Comparison of ENCODE assay signal across 11 cellular contexts in genomic region chr9:110115341-110115820, GRCh38.
DNase-seq lines count a peak whose midpoint lies in the region; ATAC-seq and TF ChIP-seq lines count a peak whose summit lies in the region.
"Had no signal": no experiment of that assay in that cellular context is flagged by ENCODE, and none has a peak within 500 bp of the region (broad histone marks: within the 10 kb centered on the region; RNA-seq: fewer than 3 reads in every experiment).

No MANE protein-coding gene starts in this region.

- H3K36me3 ChIP-seq in iPS-15b (ENCODE audit: control insufficient read depth, insufficient read depth, low read length) (no peaks in the 10 kb centered on the region), psoas muscle (ENCODE audit: insufficient read depth in 1 of 2, low read depth in 1 of 2) (no peaks in the 10 kb centered on the region)

- no peak for TF ChIP-seq CTCF in psoas muscle (IDR thresholded peaks at IDR 0.05)

- peaks cover 17% of the 10 kb centered on the region for H3K4me1 ChIP-seq in iPS-15b (ENCODE audit: control insufficient read depth, insufficient read depth, low read length)
- H3K4me1 ChIP-seq in psoas muscle = peaks cover 29% of the 10 kb centered on the region

- H3K4me3 ChIP-seq in iPS-15b (ENCODE audit: low read depth, low read length) (no peak overlapping the region), psoas muscle (no peak overlapping the region)

- intact Hi-C loops in psoas muscle (cut with DNase I) = no loop called here

- peak; percentile 53 for DNase-seq in G401 (ENCODE audit: low spot score)
- DNase-seq in cerebellar cortex (ENCODE audit: low spot score) = peak; percentile 40
- peak; percentile 45 to 65 for DNase-seq in psoas muscle
- no peak for DNase-seq in OCI-M1 (lab: John Stamatoyannopoulos, UW)
- DNase-seq in NCI-H510A treated with DMSO at 0.1 percent for 48 hours (lab: John Stamatoyannopoulos, UW) = no peak
- DNase-seq: CD4-positive, alpha-beta memory T cell; NCI-H748 treated with DMSO at 0.1 percent for 48 hours; T-helper 17 cell had no signal

- H3K9ac ChIP-seq in iPS-15b (ENCODE audit: low read depth, low read length) = peak overlapping the region; percentile 24

- H3K9me3 ChIP-seq in iPS-15b (ENCODE audit: control insufficient read depth, insufficient read depth, low read length) (no peaks in the 10 kb centered on the region), psoas muscle (no peaks in the 10 kb centered on the region)

- WGBS in psoas muscle, 3 donors = 2 to 8% (median 7%) methylated on average over 7 of the region's 7 CpGs

- H3K27me3 ChIP-seq in iPS-15b (ENCODE audit: control insufficient read depth, insufficient read depth, low read length) (no peaks in the 10 kb centered on the region), psoas muscle (ENCODE audit: insufficient read depth in 3 of 3, low read length in 2 of 3) (no peaks in the 10 kb centered on the region)

- H3K27ac ChIP-seq in psoas muscle = peak overlapping the region; percentile 14

- ATAC-seq in psoas muscle (peak; percentile 76 to 90 (median 84)), HG03342 (IDR thresholded peaks at IDR 0.05; ENCODE audit: unreplicated experiment) (no peak), GM19395 (IDR thresholded peaks at IDR 0.05; ENCODE audit: unreplicated experiment) (no peak)
- ATAC-seq: T-helper 17 cell had no signal

- in situ Hi-C loops in G401 (cut with HindIII; ENCODE audit: low sequenced_read_pairs) = no loop called here

Comparison
In these comparisons a context has a peak if more than half of its experiments do, and no peak if none do; other contexts are left out.
1. DNase-seq: peak in G401 (single experiment), cerebellar cortex (single experiment) and psoas muscle (2 of 2); none in OCI-M1 (single experiment) and NCI-H510A treated with DMSO at 0.1 percent for 48 hours (single experiment).
2. ATAC-seq: peak in psoas muscle (4 of 4); none in HG03342 (single experiment) and GM19395 (single experiment).